ENCODE assay signal across 24 cellular contexts in genomic region chr6:73532288-73532687, GRCh38.
"Had no signal": no experiment of that assay in that cellular context is flagged by ENCODE, and none has a peak within 500 bp of the region (broad histone marks: within the 10 kb centered on the region; RNA-seq: fewer than 3 reads in every experiment).

No MANE protein-coding gene starts in this region.

- FAIRE-seq: colon, endothelial cell of umbilical vein, islet of Langerhans, keratinocyte had no signal

- DNase-seq: dermis blood vessel endothelial cell; dorsolateral prefrontal cortex; effector CD4-positive, alpha-beta T cell; effector memory CD4-positive, alpha-beta T cell; foreskin fibroblast; foreskin melanocyte; gastrocnemius medialis; glutamatergic neuron; head of caudate nucleus; heart right ventricle; hippocampal formation; left cardiac atrium; left lung; left ventricle myocardium superior; lower lobe of right lung; mesenchymal stem cell; mucosa of descending colon; naive B cell had no signal

- H3K36me3 ChIP-seq: esophagus muscularis mucosa, gastrocnemius medialis, heart right ventricle, left lung, lower lobe of right lung had no signal

- H3K9me3 ChIP-seq: esophagus muscularis mucosa, gastrocnemius medialis, heart right ventricle, left lung, lower lobe of right lung, mucosa of descending colon had no signal

- H3K4me3 ChIP-seq: coronary artery, dorsolateral prefrontal cortex, esophagus muscularis mucosa, gastrocnemius medialis, heart right ventricle, left lung, lower lobe of right lung, mucosa of descending colon had no signal

- ATAC-seq: gastrocnemius medialis, heart right ventricle, left cardiac atrium, left lung, left ventricle myocardium superior, lower lobe of right lung, mucosa of descending colon had no signal

- H3K4me1 ChIP-seq: esophagus muscularis mucosa, gastrocnemius medialis, heart right ventricle, lower lobe of right lung had no signal

- H3K27me3 ChIP-seq: dorsolateral prefrontal cortex, esophagus muscularis mucosa, left lung had no signal

- H3K27ac ChIP-seq: coronary artery, dorsolateral prefrontal cortex, esophagus muscularis mucosa, gastrocnemius medialis, heart right ventricle, left lung, lower lobe of right lung had no signal
